12 cellular contexts compared by ENCODE assay signal in genomic region chr9:27379311-27380236, GRCh38.
DNase-seq lines count a peak whose midpoint lies in the region; ATAC-seq and TF ChIP-seq lines count a peak whose summit lies in the region.
"Had no signal": no experiment of that assay in that cellular context is flagged by ENCODE, and none has a peak within 500 bp of the region (broad histone marks: within the 10 kb centered on the region; RNA-seq: fewer than 3 reads in every experiment).

No MANE protein-coding gene starts in this region.

- no peaks in the 10 kb centered on the region for H4K20me1 ChIP-seq in BLaER1

- BruUV-seq in A673 (replicated peaks; lab: Mats Ljungman, UMichigan) = no TSS peak

- CTCF ChIA-PET in A673 (lab: Charles Lee) = no interaction called here

- TF ChIP-seq CTCF in A673 (conservative IDR thresholded peaks at IDR 0.05; ENCODE audit: low read depth, low read length) = no peak

- peak; percentile 21 for ATAC-seq in GM19328 (IDR thresholded peaks at IDR 0.05; ENCODE audit: unreplicated experiment)
- peak; percentile 30 for ATAC-seq in HG03442 (IDR thresholded peaks at IDR 0.05; ENCODE audit: unreplicated experiment)
- no peak for ATAC-seq in GM21737 (IDR thresholded peaks at IDR 0.05; ENCODE audit: unreplicated experiment)
- ATAC-seq: CD8-positive, alpha-beta T cell had no signal

- peak; percentile 31 for DNase-seq in kidney glomerular epithelial cell (lab: John Stamatoyannopoulos, UW)
- no peak for DNase-seq in A673 (ENCODE audit: low spot score)
- DNase-seq in NCI-H1105 (lab: John Stamatoyannopoulos, UW) = no peak
- DNase-seq in glomerular visceral epithelial cell (ENCODE audit: extremely low spot score) = no peak
- DNase-seq: activated CD8-positive, alpha-beta memory T cell treated with anti-CD3 and anti-CD28 coated beads for 24 hours; CD8-positive, alpha-beta T cell; NCI-H1930; substantia nigra had no signal

- H3K27me3 ChIP-seq in BLaER1 (no peaks in the 10 kb centered on the region), A673 (replicated peaks; ENCODE audit: insufficient read depth, low read depth, low read length, poor library complexity) (no peaks in the 10 kb centered on the region)

- no peaks in the 10 kb centered on the region for H3K36me3 ChIP-seq in BLaER1
- H3K36me3 ChIP-seq in A673 (ENCODE audit: insufficient read depth, low read length, poor library complexity, severe bottlenecking) = no peaks in the 10 kb centered on the region

- peak overlapping the region; percentile 43 for H3K4me2 ChIP-seq in BLaER1

- POLR2A ChIA-PET in A673 (lab: Charles Lee; ENCODE audit: low non-redundant PET) = no interaction called here

- H3K4me1 ChIP-seq in BLaER1 (peaks cover 42% of the 10 kb centered on the region), A673 (ENCODE audit: insufficient read depth, low read length, poor library complexity, severe bottlenecking) (no peaks in the 10 kb centered on the region)

- H3K27ac ChIP-seq in BLaER1 = no peak overlapping the region
- H3K27ac ChIP-seq in A673 (ENCODE audit: low read depth, low read length, poor library complexity, severe bottlenecking) = no peak overlapping the region

- intact Hi-C loops in A673 (cut with micrococcal nuclease; ENCODE audit: unreplicated experiment) = no loop called here

- H3K4me3 ChIP-seq in BLaER1 (no peak overlapping the region), A673 (ENCODE audit: low read depth, low read length, poor library complexity, severe bottlenecking) (no peak overlapping the region)

- H3K9ac ChIP-seq in BLaER1 = no peak overlapping the region

- H3K9me3 ChIP-seq in BLaER1 (no peaks in the 10 kb centered on the region), A673 (ENCODE audit: low read depth, low read length, poor library complexity, severe bottlenecking) (no peaks in the 10 kb centered on the region)
